8 cellular contexts compared by ENCODE assay signal in genomic region chr11:118530683-118531596, GRCh38. TPM values are rescaled to one million over a fixed set of nuclear protein-coding genes. Genes with fewer than 3 reads are reported as not detected.
A peak's percentile ranks its signal among the peaks of the same experiment; 100 is the strongest.
DNase-seq lines count a peak whose midpoint lies in the region; ATAC-seq and TF ChIP-seq lines count a peak whose summit lies in the region.

Gene TMEM25, plus strand, starts transcription at chr11:118531192. Its CDS starts 610 bp downstream, at chr11:118531802.

- H3K4me1 ChIP-seq in parathyroid adenoma (peaks cover 9% of the 10 kb centered on the region), thoracic aorta (ENCODE audit: control insufficient read depth in 1 of 2, low read depth in 2 of 2) (peaks cover 8 to 21% of the 10 kb centered on the region in 2 donors)

- intact Hi-C loops in cardiac septum (cut with DNase I) = no loop called here

- peak within 1 kb of the TSS; percentile 81 for H2AFZ ChIP-seq in parathyroid adenoma

- H3K9me3 Mint-ChIP-seq in activated naive CD4-positive, alpha-beta T cell treated with anti-CD3 and anti-CD28 coated beads, Interleukin-2, amount 50 U/mL, for 72 hours = no peaks in the 10 kb centered on the region

- no peaks in the 10 kb centered on the region; the same call in 1 of the 2 replicates for H3K36me3 ChIP-seq in SK-N-MC (ENCODE audit: insufficient read depth, low read length)
- H3K36me3 ChIP-seq in parathyroid adenoma (ENCODE audit: control insufficient read depth, insufficient read depth, low read length) = no peaks in the 10 kb centered on the region
- H3K36me3 ChIP-seq in thoracic aorta = no peaks in the 10 kb centered on the region

- no peaks in the 10 kb centered on the region for H3K9me3 ChIP-seq in SK-N-MC (ENCODE audit: low read depth, low read length)
- no peaks in the 10 kb centered on the region for H3K9me3 ChIP-seq in parathyroid adenoma (ENCODE audit: control insufficient read depth, low read length)
- H3K9me3 ChIP-seq in thoracic aorta = no peaks in the 10 kb centered on the region

- H3K27me3 ChIP-seq in parathyroid adenoma (ENCODE audit: control insufficient read depth, insufficient read depth, low read length) = no peaks in the 10 kb centered on the region
- no peaks in the 10 kb centered on the region for H3K27me3 ChIP-seq in thoracic aorta (replicated peaks; ENCODE audit: insufficient read depth)

- POLR2A ChIA-PET in AG04449 (lab: Yijun Ruan, JAX) = no interaction called here

- ATAC-seq in GM18870 (IDR thresholded peaks at IDR 0.05; ENCODE audit: unreplicated experiment) (peak; percentile 37), HG03571 (IDR thresholded peaks at IDR 0.05; ENCODE audit: unreplicated experiment) (peak; percentile 59), thoracic aorta (ENCODE audit: insufficient number of reproducible peaks, low FRiP score, low read depth) (no peak)
- peak; percentile 82 to 89 for ATAC-seq in activated naive CD4-positive, alpha-beta T cell treated with anti-CD3 and anti-CD28 coated beads, Interleukin-2, amount 50 U/mL, for 72 hours

- no peaks in the 10 kb centered on the region for H3K79me2 ChIP-seq in parathyroid adenoma

- H3K36me3 Mint-ChIP-seq in activated naive CD4-positive, alpha-beta T cell treated with anti-CD3 and anti-CD28 coated beads, Interleukin-2, amount 50 U/mL, for 72 hours = peaks cover 0 to 7% of the 10 kb centered on the region in 2 donors

- CTCF ChIA-PET in AG04449 (lab: Yijun Ruan, JAX) = interaction anchor here (2.5 kb wide), 1 partner anchor 42 kb away, joined by 6 read pairs; no protein-coding TSS in a partner anchor

- peak within 1 kb of the TSS; percentile 76 for H3K4me3 ChIP-seq in AG04449 (ENCODE audit: low read depth, low read length)
- peak within 1 kb of the TSS; percentile 88 for H3K4me3 ChIP-seq in SK-N-MC
- H3K4me3 ChIP-seq in parathyroid adenoma (ENCODE audit: low read depth, low read length) = peak within 1 kb of the TSS; percentile 65
- H3K4me3 ChIP-seq in thoracic aorta = peak within 1 kb of the TSS; percentile 83

- H3K9ac ChIP-seq in SK-N-MC (ENCODE audit: insufficient read length) (peak within 1 kb of the TSS; percentile 78), parathyroid adenoma (no peak within 1 kb of the TSS)

- H3K27ac Mint-ChIP-seq in activated naive CD4-positive, alpha-beta T cell treated with anti-CD3 and anti-CD28 coated beads, Interleukin-2, amount 50 U/mL, for 72 hours = peak within 1 kb of the TSS; percentile 64 to 92

- H3K4me2 ChIP-seq in parathyroid adenoma (ENCODE audit: low read length) = peak within 1 kb of the TSS; percentile 66

- H3K27ac ChIP-seq in SK-N-MC = no peak within 1 kb of the TSS
- H3K27ac ChIP-seq in parathyroid adenoma = peak within 1 kb of the TSS; percentile 63
- peak within 1 kb of the TSS; percentile 65 to 74 for H3K27ac ChIP-seq in thoracic aorta

- DNase-seq in AG04449 (ENCODE audit: low read depth, low spot score) (no peak), SK-N-MC (ENCODE audit: low read depth, low spot score) (no peak), cardiac septum (ENCODE audit: low spot score) (peak; percentile 83), thoracic aorta (ENCODE audit: low spot score) (no peak)
- peak; percentile 75 to 82 for DNase-seq in activated naive CD4-positive, alpha-beta T cell treated with anti-CD3 and anti-CD28 coated beads, Interleukin-2, amount 50 U/mL, for 72 hours (ENCODE audit: low spot score in 2 of 2)

- no peak for TF ChIP-seq CTCF in AG04449 (IDR thresholded peaks at IDR 0.05; ENCODE audit: insufficient read depth, low read length, missing control alignments)
- no peak for TF ChIP-seq CTCF in parathyroid adenoma (IDR thresholded peaks at IDR 0.05)
- TF ChIP-seq CTCF in thoracic aorta (IDR thresholded peaks at IDR 0.05) = no peak

RNA-seq across cellular contexts. Expression of gene TMEM25, which starts in this region (rescaled TPM):
- 10 to 100 TPM in 1 of 2 donors, 1 to 10 TPM in 1; 9.4 to 20.5 TPM for total RNA-seq in activated naive CD4-positive, alpha-beta T cell treated with anti-CD3 and anti-CD28 coated beads, Interleukin-2, amount 50 U/mL, for 72 hours
- total RNA-seq in cardiac septum (8.0 TPM), thoracic aorta (10 to 100 TPM; 36.3 to 50.8 TPM)

Comparison
In these comparisons a context has a peak if more than half of its experiments do, and no peak if none do; other contexts are left out.
1. DNase-seq: peak in activated naive CD4-positive, alpha-beta T cell treated with anti-CD3 and anti-CD28 coated beads, Interleukin-2, amount 50 U/mL, for 72 hours (2 of 2) and cardiac septum (single experiment); none in AG04449 (single experiment), SK-N-MC (single experiment) and thoracic aorta (single experiment).
2. Peak in every context shown above with its lines, with median percentiles within 50 percentile points of each other: H3K4me3 ChIP-seq.